ENCODE assay signal across 8 cellular contexts in the genomic region with DNA sequence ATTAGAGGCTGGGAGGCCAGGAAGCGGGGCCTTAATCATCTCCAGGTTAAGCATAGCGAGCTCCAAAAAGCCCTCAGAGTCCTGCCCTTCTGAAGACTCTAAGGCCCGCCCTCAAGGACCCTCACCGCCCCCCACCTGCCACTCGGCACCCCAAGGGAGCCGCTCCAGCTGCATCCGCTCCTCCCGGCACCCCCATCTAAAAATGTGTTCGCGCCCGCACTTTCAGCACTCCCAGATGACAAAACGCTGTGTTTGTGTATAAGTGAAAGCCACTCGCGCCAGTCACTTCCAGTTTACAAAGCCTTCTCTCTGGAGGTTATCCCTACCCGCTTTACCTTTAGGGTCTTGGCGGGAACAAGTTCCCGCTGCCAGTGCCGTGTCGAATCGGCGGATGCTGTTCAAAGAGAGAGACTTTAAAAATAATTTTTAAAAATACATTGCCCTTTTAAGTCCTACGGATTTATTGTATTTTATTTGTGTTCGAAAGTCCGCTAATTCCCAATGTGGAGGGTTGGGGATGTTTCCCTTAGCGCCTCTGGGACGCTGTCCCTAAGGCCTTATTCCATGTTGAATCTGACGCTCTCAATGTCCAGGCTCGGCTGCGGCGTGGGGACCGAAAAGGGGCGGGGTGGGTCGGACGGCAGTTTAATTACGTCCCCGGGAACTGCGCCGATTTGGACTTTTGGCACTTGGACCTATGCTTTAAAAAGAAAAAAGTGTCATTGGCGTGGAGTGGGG. TPM values are rescaled to one million over a fixed set of nuclear protein-coding genes. Genes with fewer than 3 reads are reported as not detected.
DNase-seq lines count a peak whose midpoint lies in the region; ATAC-seq and TF ChIP-seq lines count a peak whose summit lies in the region.

A gene (minus strand): TSS at position 64 of the 738 bp plus-strand sequence. CDS start 900 bp downstream, outside the sequence.
A gene with protein sequence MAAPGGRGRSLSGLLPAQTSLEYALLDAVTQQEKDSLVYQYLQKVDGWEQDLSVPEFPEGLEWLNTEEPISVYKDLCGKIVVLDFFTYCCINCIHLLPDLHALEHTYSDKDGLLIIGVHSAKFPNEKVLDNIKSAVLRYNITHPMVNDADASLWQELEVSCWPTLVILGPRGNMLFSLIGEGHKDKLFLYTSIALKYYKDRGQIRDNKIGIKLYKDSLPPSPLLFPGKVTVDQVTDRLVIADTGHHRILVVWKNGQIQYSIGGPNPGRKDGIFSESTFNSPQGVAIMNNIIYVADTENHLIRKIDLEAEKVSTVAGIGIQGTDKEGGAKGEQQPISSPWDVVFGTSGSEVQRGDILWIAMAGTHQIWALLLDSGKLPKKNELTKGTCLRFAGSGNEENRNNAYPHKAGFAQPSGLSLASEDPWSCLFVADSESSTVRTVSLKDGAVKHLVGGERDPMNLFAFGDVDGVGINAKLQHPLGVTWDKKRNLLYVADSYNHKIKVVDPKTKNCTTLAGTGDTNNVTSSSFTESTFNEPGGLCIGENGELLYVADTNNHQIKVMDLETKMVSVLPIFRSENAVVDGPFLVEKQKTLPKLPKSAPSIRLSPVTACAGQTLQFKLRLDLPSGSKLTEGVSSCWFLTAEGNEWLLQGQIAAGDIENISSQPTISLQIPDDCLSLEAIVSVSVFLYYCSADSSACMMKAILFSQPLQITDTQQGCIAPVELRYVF (plus strand): TSS at position 643 of the 738 bp plus-strand sequence. CDS start 212 bp downstream, outside the sequence.

- H3K4me1 Mint-ChIP-seq in activated CD4-positive, alpha-beta T cell treated with anti-CD3 and anti-CD28 coated beads, Interleukin-2, amount 10 ng/mL, durations not matched to agents 7 days and 5 days: peaks cover 59% of the 10 kb centered on the region

- ATAC-seq in GM18909 (IDR thresholded peaks at IDR 0.05; ENCODE audit: poor library complexity, unreplicated experiment) (peak; percentile 49), HG03196 (IDR thresholded peaks at IDR 0.05; ENCODE audit: unreplicated experiment) (peak; percentile 38), left lung (peak; percentile 89)

- CTCF ChIA-PET in AG04449 (lab: Yijun Ruan, JAX): interaction anchor here (0.5 to 0.9 kb wide), 2 partner anchors 55 to 140 kb away, joined by 3 read pairs; no protein-coding TSS in a partner anchor
- CTCF ChIA-PET in activated CD4-positive, alpha-beta T cell treated with anti-CD3 and anti-CD28 coated beads, Interleukin-2, amount 10 ng/mL, durations not matched to agents 7 days and 5 days (lab: Charles Lee): no interaction called here

- no peaks in the 10 kb centered on the region for H3K9me3 Mint-ChIP-seq in activated CD4-positive, alpha-beta T cell treated with anti-CD3 and anti-CD28 coated beads, Interleukin-2, amount 10 ng/mL, durations not matched to agents 7 days and 5 days

- H3K4me3 Mint-ChIP-seq in activated CD4-positive, alpha-beta T cell treated with anti-CD3 and anti-CD28 coated beads, Interleukin-2, amount 10 ng/mL, durations not matched to agents 7 days and 5 days: peak within 1 kb of the TSS; percentile 97

- POLR2A ChIA-PET in AG04449 (lab: Yijun Ruan, JAX): no interaction called here
- POLR2A ChIA-PET in activated CD4-positive, alpha-beta T cell treated with anti-CD3 and anti-CD28 coated beads, Interleukin-2, amount 10 ng/mL, durations not matched to agents 7 days and 5 days (lab: Charles Lee): no interaction called here

- peaks cover 30% of the 10 kb centered on the region for H3K36me3 Mint-ChIP-seq in activated CD4-positive, alpha-beta T cell treated with anti-CD3 and anti-CD28 coated beads, Interleukin-2, amount 10 ng/mL, durations not matched to agents 7 days and 5 days (ENCODE audit: low read depth)

- intact Hi-C loops in left lung (cut with DNase I): no loop called here

- H3K4me3 ChIP-seq in AG04449 (ENCODE audit: low read depth, low read length): peak within 1 kb of the TSS; percentile 86
- peak within 1 kb of the TSS; percentile 88 to 93 for H3K4me3 ChIP-seq in left lung

- no peaks in the 10 kb centered on the region for H3K27me3 ChIP-seq in left lung

- DNase-seq in AG04449 (ENCODE audit: low read depth, low spot score) (no peak), NCI-H524 treated with DMSO at 0.1 percent for 48 hours (lab: John Stamatoyannopoulos, UW) (peak; percentile 25), dedifferentiated amniotic fluid mesenchymal stem cell (ENCODE audit: extremely low spot score) (peak; percentile 70), left lung (peak; percentile 84 to 94)
- DNase-seq in activated CD4-positive, alpha-beta T cell treated with anti-CD3 and anti-CD28 coated beads, Interleukin-2, amount 10 ng/mL, durations not matched to agents 7 days and 5 days: peak; percentile 60
- peak; percentile 46 for DNase-seq in stimulated activated CD4-positive, alpha-beta T cell treated with anti-CD3 and anti-CD28 coated beads, Interleukin-2, amount 100 ng/mL, for 4 hours (ENCODE audit: low read depth)

- H3K36me3 ChIP-seq in left lung: peaks cover 0 to 7% of the 10 kb centered on the region in 2 donors

- no peaks in the 10 kb centered on the region for H3K27me3 Mint-ChIP-seq in activated CD4-positive, alpha-beta T cell treated with anti-CD3 and anti-CD28 coated beads, Interleukin-2, amount 10 ng/mL, durations not matched to agents 7 days and 5 days

- TF ChIP-seq CTCF in AG04449 (IDR thresholded peaks at IDR 0.05; ENCODE audit: insufficient read depth, low read length, missing control alignments): no peak
- no peak for TF ChIP-seq CTCF in left lung (IDR thresholded peaks at IDR 0.05)

- peaks cover 15 to 59% of the 10 kb centered on the region in 2 donors for H3K4me1 ChIP-seq in left lung

- H3K27ac Mint-ChIP-seq in activated CD4-positive, alpha-beta T cell treated with anti-CD3 and anti-CD28 coated beads, Interleukin-2, amount 10 ng/mL, durations not matched to agents 7 days and 5 days: peak within 1 kb of the TSS; percentile 98

- H3K27ac ChIP-seq in left lung: peak within 1 kb of the TSS; percentile 93 to 94

- H3K9me3 ChIP-seq in left lung: no peaks in the 10 kb centered on the region

RNA-seq across cellular contexts. Expression of the first gene that starts in this region (rescaled TPM):
- 10 to 100 TPM; 12.7 to 13.9 TPM for total RNA-seq in activated CD4-positive, alpha-beta T cell treated with anti-CD3 and anti-CD28 coated beads, Interleukin-2, amount 10 ng/mL, durations not matched to agents 7 days and 5 days
- total RNA-seq in left lung: 1 to 10 TPM; 8.1 to 8.5 TPM

RNA-seq across cellular contexts. Expression of the second gene that starts in this region (rescaled TPM):
- total RNA-seq in activated CD4-positive, alpha-beta T cell treated with anti-CD3 and anti-CD28 coated beads, Interleukin-2, amount 10 ng/mL, durations not matched to agents 7 days and 5 days: 10 to 100 TPM; 21.4 to 23.7 TPM
- total RNA-seq in left lung: 10 to 100 TPM; 38.0 to 48.2 TPM

Comparison
In these comparisons a context has a peak if more than half of its experiments do, and no peak if none do; other contexts are left out.
1. ATAC-seq: peak in every context shown above with its lines; median percentile 89 in left lung; 49 in GM18909; 38 in HG03196.